In the genomic region with DNA sequence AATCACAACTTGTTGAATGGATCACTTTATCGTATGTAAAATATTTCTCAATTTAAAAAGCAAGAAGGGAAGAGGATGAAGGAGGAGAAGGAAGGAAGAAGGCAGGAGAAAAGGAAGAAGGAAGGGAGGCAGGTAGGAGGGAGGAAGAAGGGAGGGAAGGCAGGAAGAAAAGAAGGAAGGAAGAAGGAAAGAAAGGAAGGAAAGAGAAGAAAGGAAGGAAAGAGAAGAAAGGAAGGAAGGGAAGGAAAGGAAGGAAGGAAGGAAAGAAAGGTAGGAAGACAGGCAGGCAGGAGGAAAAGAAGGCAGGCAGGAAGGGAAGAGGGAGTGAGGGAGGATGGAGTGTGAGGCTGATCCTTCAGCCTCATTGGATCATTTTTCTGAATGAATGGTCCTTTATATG, we compare ENCODE assay signal across 25 cellular contexts.
"Had no signal": no experiment of that assay in that cellular context is flagged by ENCODE, and none has a peak within 500 bp of the region (broad histone marks: within the 10 kb centered on the region; RNA-seq: fewer than 3 reads in every experiment).

No MANE protein-coding gene starts in this region.

- H3K27me3 ChIP-seq: adrenal gland, body of pancreas, SJSA1 had no signal

- ATAC-seq: activated CD4-positive, alpha-beta T cell treated with anti-CD3 and anti-CD28 coated beads for 36 hours; activated CD4-positive, CD25-positive, alpha-beta regulatory T cell treated with anti-CD3 and anti-CD28 coated beads, Interleukin-2, amount 50 U/mL, for 24 hours; activated naive CD4-positive, alpha-beta T cell treated with anti-CD3 and anti-CD28 coated beads, Interleukin-2, amount 50 U/mL, for 72 hours; activated T-cell treated with anti-CD3 and anti-CD28 coated beads, Interleukin-2, amount 50 U/mL, for 4 hours; body of pancreas had no signal

- H3K9me2 ChIP-seq: SK-N-SH had no signal

- H3K9me3 ChIP-seq: adrenal gland, body of pancreas, SJSA1, SK-N-SH had no signal

- H3K4me2 ChIP-seq: SK-N-SH had no signal

- FAIRE-seq: TTC549 had no signal

- DNase-seq: activated CD4-positive, alpha-beta memory T cell treated with anti-CD3 and anti-CD28 coated beads for 36 hours; activated CD4-positive, alpha-beta T cell treated with anti-CD3 and anti-CD28 coated beads for 36 hours; activated CD4-positive, alpha-beta T cell treated with anti-CD3 and anti-CD28 coated beads, Interleukin-2, amount 10 ng/mL, durations not matched to agents 7 days and 5 days; activated CD8-positive, alpha-beta memory T cell treated with anti-CD3 and anti-CD28 coated beads, Interleukin-2, amount 50 U/mL, for 4 hours; activated gamma-delta T cell treated with Interleukin-2 at 50 U/mL for 16 hours; activated naive CD4-positive, alpha-beta T cell treated with anti-CD3 and anti-CD28 coated beads for 36 hours; activated T-cell treated with anti-CD3 and anti-CD28 coated beads for 4 hours; activated T-cell treated with anti-CD3 and anti-CD28 coated beads, Interleukin-2, amount 50 U/mL, for 4 hours; adrenal gland; body of pancreas; caudate nucleus; cerebellar nuclear complex; Karpas-422; NCI-H1105; NCI-H1436; NCI-H1694; NCI-H1930; NCI-H345; NCI-H524 treated with DMSO at 0.1 percent for 48 hours; SHP77; SK-N-SH had no signal

- H3K4me3 ChIP-seq: adrenal gland, body of pancreas, SJSA1 had no signal

- H3K9ac ChIP-seq: SK-N-SH had no signal

- H3K4me1 ChIP-seq: adrenal gland, body of pancreas had no signal

- H3K27ac ChIP-seq: adrenal gland, body of pancreas had no signal
